In genomic region chr20:536426-537012, GRCh38 we compare ENCODE assay signal across 18 cellular contexts. TPM values are rescaled to one million over a fixed set of nuclear protein-coding genes. Genes with fewer than 3 reads are reported as not detected.
DNase-seq lines count a peak whose midpoint lies in the region; FAIRE-seq and TF ChIP-seq lines count a peak whose summit lies in the region.
"Had no signal": no experiment of that assay in that cellular context is flagged by ENCODE, and none has a peak within 500 bp of the region (broad histone marks: within the 10 kb centered on the region; RNA-seq: fewer than 3 reads in every experiment).

No MANE protein-coding gene starts in this region.

- TF ChIP-seq CTCF in Loucy (conservative IDR thresholded peaks at IDR 0.05; ENCODE audit: low read length) (no peak), osteocyte (IDR thresholded peaks at IDR 0.05) (no peak), uterus (IDR thresholded peaks at IDR 0.05) (no peak)

- intact Hi-C loops in uterus (cut with DNase I; ENCODE audit: low total_unique reads): no loop called here

- peak overlapping the region; percentile 52 for H3K4me3 Mint-ChIP-seq in osteocyte (ENCODE audit: unreplicated experiment)

- peak overlapping the region; percentile 93 for H3K4me2 ChIP-seq in Loucy (ENCODE audit: low read depth, low read length, poor library complexity, severe bottlenecking)

- H3K4me1 Mint-ChIP-seq in osteocyte (ENCODE audit: unreplicated experiment): peaks cover 65% of the 10 kb centered on the region

- peaks cover 99% of the 10 kb centered on the region for H4K20me1 ChIP-seq in Loucy (ENCODE audit: insufficient read depth, low read length, poor library complexity, severe bottlenecking)

- peaks cover 100% of the 10 kb centered on the region for H3K79me2 ChIP-seq in Loucy (ENCODE audit: insufficient read depth, low read length)

- peak overlapping the region; percentile 5 for H3K9ac ChIP-seq in Loucy (ENCODE audit: low read depth, low read length, poor library complexity, severe bottlenecking)
- peak overlapping the region; percentile 12 to 22 for H3K9ac ChIP-seq in duodenal mucosa (ENCODE audit: low read depth in 1 of 2, low read length in 2 of 2)

- no peak for DNase-seq in GM12891 (ENCODE audit: insufficient read length, low spot score)
- DNase-seq in osteocyte (ENCODE audit: extremely low spot score, unreplicated experiment): no peak
- no peak for DNase-seq in uterus
- DNase-seq in Ammon's horn (ENCODE audit: low spot score): no peak
- DNase-seq in SHP77 (lab: John Stamatoyannopoulos, UW): no peak
- DNase-seq: activated CD4-positive, alpha-beta T cell treated with anti-CD3 and anti-CD28 coated beads, Interleukin-2, amount 50 U/mL, for 4 hours; left ventricle myocardium inferior; NCI-H1092 treated with DMSO at 0.1 percent for 48 hours; NCI-H2227 treated with DMSO at 0.1 percent for 48 hours; right cardiac atrium; SJCRH30; stimulated activated CD4-positive, alpha-beta T cell treated with anti-CD3 and anti-CD28 coated beads, Interleukin-4, amount 100 ng/mL, for 24 hours; T1000 had no signal

- H3F3A ChIP-seq in Loucy (ENCODE audit: low read depth): no peaks in the 10 kb centered on the region

- TF ChIP-seq POLR2A in GM12891 (IDR thresholded peaks at IDR 0.05; ENCODE audit: low read depth, low read length) (no peak), uterus (IDR thresholded peaks at IDR 0.05) (no peak)

- H3K27ac ChIP-seq in duodenal mucosa (ENCODE audit: low read depth, low read length) (no peak overlapping the region), uterus (no peak overlapping the region)
- H3K27ac ChIP-seq: ascending aorta, C4-2B, left ventricle myocardium inferior, SJCRH30 had no signal

- peak; percentile 35 for FAIRE-seq in GM12891 (lab: Jason Lieb, UNC)

- no peaks in the 10 kb centered on the region for H3K27me3 ChIP-seq in Loucy (ENCODE audit: insufficient read depth, low read length, poor library complexity, severe bottlenecking)
- no peaks in the 10 kb centered on the region for H3K27me3 ChIP-seq in duodenal mucosa (ENCODE audit: control insufficient read depth in 1 of 2, insufficient read depth in 2 of 2, low read length in 2 of 2)
- H3K27me3 ChIP-seq in uterus: no peaks in the 10 kb centered on the region
- H3K27me3 ChIP-seq: ascending aorta, SJCRH30 had no signal

- no peaks in the 10 kb centered on the region for H3K27me3 Mint-ChIP-seq in osteocyte (ENCODE audit: unreplicated experiment)

- H3K36me3 ChIP-seq in Loucy (ENCODE audit: insufficient read depth, low read length) (no peaks in the 10 kb centered on the region), duodenal mucosa (ENCODE audit: control insufficient read depth in 1 of 2, insufficient read depth in 2 of 2, low read length in 2 of 2) (no peaks in the 10 kb centered on the region), uterus (no peaks in the 10 kb centered on the region)
- H3K36me3 ChIP-seq: ascending aorta, left ventricle myocardium inferior had no signal

- H3K36me3 Mint-ChIP-seq in osteocyte (ENCODE audit: unreplicated experiment): peaks cover 12% of the 10 kb centered on the region

- no peak overlapping the region for H2AFZ ChIP-seq in Loucy (ENCODE audit: low read length)

- H3K27ac Mint-ChIP-seq in osteocyte (ENCODE audit: unreplicated experiment): peak overlapping the region; percentile 75

- H3K9me2 ChIP-seq in Loucy (replicated peaks; ENCODE audit: low read depth, low read length): no peaks in the 10 kb centered on the region

- H3K4me3 ChIP-seq in Loucy (ENCODE audit: low read length, poor library complexity, severe bottlenecking) (peak overlapping the region; percentile 87), duodenal mucosa (ENCODE audit: low read depth in 1 of 2, low read length in 2 of 2) (peak overlapping the region; percentile 33 to 38), uterus (no peak overlapping the region)
- H3K4me3 ChIP-seq: ascending aorta, HAP-1, left ventricle myocardium inferior, SJCRH30 had no signal

- H3K9me3 ChIP-seq in Loucy (ENCODE audit: insufficient read depth, low read depth, low read length): no peaks in the 10 kb centered on the region
- H3K9me3 ChIP-seq in duodenal mucosa (ENCODE audit: control insufficient read depth in 1 of 2, low read length in 2 of 2): no peaks in the 10 kb centered on the region
- no peaks in the 10 kb centered on the region for H3K9me3 ChIP-seq in uterus
- H3K9me3 ChIP-seq: ascending aorta had no signal

- H3K9me3 Mint-ChIP-seq in osteocyte (ENCODE audit: unreplicated experiment): peaks cover 5% of the 10 kb centered on the region

- peaks cover 66% of the 10 kb centered on the region for H3K4me1 ChIP-seq in Loucy (ENCODE audit: insufficient read depth, low read length, poor library complexity, severe bottlenecking)
- H3K4me1 ChIP-seq in duodenal mucosa (ENCODE audit: control insufficient read depth in 1 of 2, insufficient read depth in 2 of 2, low read length in 2 of 2): peaks cover 57 to 87% of the 10 kb centered on the region in 2 donors
- peaks cover 5 to 13% of the 10 kb centered on the region in 2 donors for H3K4me1 ChIP-seq in uterus
- H3K4me1 ChIP-seq: SJCRH30 had no signal

TF ChIP-seq in GM12891, 5 proteins besides CTCF, POLR2A, EP300 and RAD21:
- TF ChIP-seq POLR2AphosphoS5 (IDR thresholded peaks at IDR 0.05; ENCODE audit: low read depth, low read length): no peak
- no peak for TF ChIP-seq POU2F2 (IDR thresholded peaks at IDR 0.05; ENCODE audit: low read depth, low read length)
- no peak for TF ChIP-seq TAF1 (IDR thresholded peaks at IDR 0.05; ENCODE audit: low read depth, low read length)
- TF ChIP-seq SPI1 (IDR thresholded peaks at IDR 0.05; ENCODE audit: low read depth, low read length): no peak
- no peak for TF ChIP-seq PAX5 (IDR thresholded peaks at IDR 0.05; ENCODE audit: insufficient read depth, low read length, severe bottlenecking)
TF ChIP-seq in GM12891: peak in this region for 0.

RNA-seq across cellular contexts. Expression of gene CSNK2A1, which starts 7.1 kb away (rescaled TPM):
- 76.8 TPM for polyA plus RNA-seq in GM12891 (2012; ENCODE audit: low read depth, missing spikeins)
- total RNA-seq in osteocyte: 129 TPM in 2 replicates
- total RNA-seq in uterus: 100 to 1,000 TPM in 2 of 4 donors, 10 to 100 TPM in 2; 48.2 to 207 (median 85.8) TPM

Comparison
In these comparisons a context has a peak if more than half of its experiments do, and no peak if none do; other contexts are left out.
1. H3K4me3 ChIP-seq: peak in Loucy (single experiment) and duodenal mucosa (2 of 2); none in uterus (0 of 2).